In genomic region chr1:2921970-2922686, GRCh38 we compare ENCODE assay signal across 8 cellular contexts.
A peak's percentile ranks its signal among the peaks of the same experiment; 100 is the strongest.
DNase-seq lines count a peak whose midpoint lies in the region; ATAC-seq and TF ChIP-seq lines count a peak whose summit lies in the region.

No MANE protein-coding gene starts in this region.

- TF ChIP-seq POLR2A in Peyer's patch (IDR thresholded peaks at IDR 0.05) (no peak), adrenal gland (IDR thresholded peaks at IDR 0.05) (no peak)

- H3K9me3 ChIP-seq in Peyer's patch (no peaks in the 10 kb centered on the region), adrenal gland (replicated peaks in 1 of 3) (no peaks in the 10 kb centered on the region)

- H3K4me3 ChIP-seq in Peyer's patch (no peak overlapping the region), adrenal gland (no peak overlapping the region), retinal pigment epithelial cell (ENCODE audit: low read length) (no peak overlapping the region), foreskin fibroblast (ENCODE audit: low read depth in 1 of 2, low read length in 2 of 2) (no peak overlapping the region)

- H3K27ac ChIP-seq in Peyer's patch (no peak overlapping the region), adrenal gland (no peak overlapping the region)

- DNase-seq in GM10266 (ENCODE audit: extremely low spot score) (no peak), Peyer's patch (peak in 1 of 3 donors; percentile 59), adrenal gland (peak in 1 of 7 donors; percentile 10), retinal pigment epithelial cell (ENCODE audit: low read depth) (no peak), foreskin fibroblast (no peak), DMS114 treated with DMSO at 0.1 percent for 48 hours (lab: John Stamatoyannopoulos, UW; ENCODE audit: unreplicated experiment) (no peak)

- WGBS in adrenal gland, 4 donors = 42 to 56% (median 49%) methylated on average over 11 to 27 of the region's 27 CpGs

- no peaks in the 10 kb centered on the region for H3K36me3 ChIP-seq in Peyer's patch
- no peaks in the 10 kb centered on the region for H3K36me3 ChIP-seq in adrenal gland (replicated peaks in 1 of 2)

- no peak for ATAC-seq in GM18519 (IDR thresholded peaks at IDR 0.05; ENCODE audit: low FRiP score, unreplicated experiment)
- ATAC-seq in HG03439 (IDR thresholded peaks at IDR 0.05; ENCODE audit: unreplicated experiment) = no peak

- peak; percentile 42 for TF ChIP-seq CTCF in GM10266 (IDR thresholded peaks at IDR 0.05; ENCODE audit: control insufficient read depth, insufficient read depth, low read depth, missing control alignments)
- peak in 4 of 6 experiments; percentile 57 to 69 (median 58) for TF ChIP-seq CTCF in Peyer's patch (IDR thresholded peaks at IDR 0.05)
- TF ChIP-seq CTCF in adrenal gland (IDR thresholded peaks at IDR 0.05) = peak; percentile 18 to 58 (median 50)
- TF ChIP-seq CTCF in retinal pigment epithelial cell (conservative IDR thresholded peaks at IDR 0.05; ENCODE audit: low read depth, low read length) = peak; percentile 55
- no peak for TF ChIP-seq CTCF in foreskin fibroblast (IDR thresholded peaks at IDR 0.05; ENCODE audit: low read depth, low read length)

- H3K27me3 ChIP-seq in Peyer's patch (no peaks in the 10 kb centered on the region), adrenal gland (peaks cover 9% of the 10 kb centered on the region)

- no peaks in the 10 kb centered on the region for H3K4me1 ChIP-seq in Peyer's patch
- no peaks in the 10 kb centered on the region for H3K4me1 ChIP-seq in adrenal gland (replicated peaks in 1 of 2)

- intact Hi-C loops in adrenal gland (cut with DNase I) = no loop called here
